11 cellular contexts compared by ENCODE assay signal in genomic region chr2:66445076-66445724, GRCh38. TPM values are rescaled to one million over a fixed set of nuclear protein-coding genes. Genes with fewer than 3 reads are reported as not detected.
DNase-seq lines count a peak whose midpoint lies in the region; ATAC-seq and TF ChIP-seq lines count a peak whose summit lies in the region.
"Had no signal": no experiment of that assay in that cellular context is flagged by ENCODE, and none has a peak within 500 bp of the region (broad histone marks: within the 10 kb centered on the region; RNA-seq: fewer than 3 reads in every experiment).

No MANE protein-coding gene starts in this region.

- H3K9ac ChIP-seq in endocrine pancreas (ENCODE audit: control insufficient read depth, insufficient read depth, low read length): peak overlapping the region; percentile 70
- no peak overlapping the region for H3K9ac ChIP-seq in SK-N-SH

- H4K20me1 ChIP-seq in SK-N-SH (ENCODE audit: insufficient read depth): no peaks in the 10 kb centered on the region; the same call in 1 of the 2 replicates

- no peak for ATAC-seq in stimulated activated naive B cell treated with anti-CD40 and anti-IgM and Interleukin-4, amounts not matched to agents 10 μg/mL and 1 μg/mL and 100 μg/mL, for 72 hours (replicated peaks)
- ATAC-seq in HG03175 (IDR thresholded peaks at IDR 0.05; ENCODE audit: unreplicated experiment): no peak
- ATAC-seq: stimulated activated effector memory CD8-positive, alpha-beta T cell treated with anti-CD3 and anti-CD28 coated beads, Interleukin-12 subunit alpha, Interleukin-12 subunit beta, amount 100 ng/mL, for 72 hours had no signal

- no peak for TF ChIP-seq EP300 in SK-N-SH (IDR thresholded peaks at IDR 0.05; ENCODE audit: borderline replicate concordance in 1 of 2, low read depth in 1 of 2, low read length in 1 of 2)

- BruUV-seq in Caco-2 (replicated peaks; lab: Mats Ljungman, UMichigan): no TSS peak

- DNase-seq in HCEC 1CT: peak; percentile 70
- DNase-seq in left kidney (ENCODE audit: low read depth, low spot score): peak; percentile 86
- DNase-seq in stimulated activated naive B cell treated with anti-CD40 and anti-IgM and Interleukin-4, amounts not matched to agents 10 μg/mL and 1 μg/mL and 100 μg/mL, for 72 hours: no peak
- no peak for DNase-seq in activated gamma-delta T cell treated with Interleukin-2 at 50 U/mL for 16 hours
- no peak for DNase-seq in Caco-2
- DNase-seq in SK-N-SH: no peak
- DNase-seq: DMS79, NCI-H1930 had no signal

- H3K27me3 Mint-ChIP-seq in stimulated activated naive B cell treated with anti-CD40 and anti-IgM and Interleukin-4, amounts not matched to agents 10 μg/mL and 1 μg/mL and 100 μg/mL, for 72 hours: peaks cover 43 to 70% of the 10 kb centered on the region in 2 donors
- no peaks in the 10 kb centered on the region for H3K27me3 Mint-ChIP-seq in Caco-2 (ENCODE audit: insufficient read depth, unreplicated experiment)

- H3F3A ChIP-seq in SK-N-SH (replicated peaks; ENCODE audit: insufficient read depth): peaks cover 8% of the 10 kb centered on the region

- H3K4me1 Mint-ChIP-seq in stimulated activated naive B cell treated with anti-CD40 and anti-IgM and Interleukin-4, amounts not matched to agents 10 μg/mL and 1 μg/mL and 100 μg/mL, for 72 hours: peaks cover 5 to 24% of the 10 kb centered on the region in 2 donors
- H3K4me1 Mint-ChIP-seq in Caco-2 (ENCODE audit: low read depth, unreplicated experiment): no peaks in the 10 kb centered on the region
- H3K4me1 Mint-ChIP-seq: stimulated activated effector memory CD8-positive, alpha-beta T cell treated with anti-CD3 and anti-CD28 coated beads, Interleukin-12 subunit alpha, Interleukin-12 subunit beta, amount 100 ng/mL, for 72 hours had no signal

- POLR2A ChIA-PET in Caco-2 (lab: Charles Lee): no interaction called here
- POLR2A ChIA-PET in SK-N-SH (lab: Yijun Ruan, JAX): no interaction called here

- no peak overlapping the region for H3K27ac ChIP-seq in SK-N-SH (ENCODE audit: low read depth in 2 of 2, low read length in 1 of 2)

- H3K4me3 ChIP-seq in endocrine pancreas (ENCODE audit: control insufficient read depth, insufficient read depth, low read length) (peak overlapping the region; percentile 73), Caco-2 (ENCODE audit: low read depth, low read length) (no peak overlapping the region), SK-N-SH (ENCODE audit: low read depth in 2 of 2, low read length in 1 of 2) (no peak overlapping the region)

- intact Hi-C loops in Caco-2 (cut with micrococcal nuclease; ENCODE audit: unreplicated experiment): no loop called here

- H3K36me3 ChIP-seq in endocrine pancreas (ENCODE audit: control insufficient read depth, insufficient read depth, low read length) (no peaks in the 10 kb centered on the region), Caco-2 (ENCODE audit: control insufficient read depth, insufficient read depth, low read length) (no peaks in the 10 kb centered on the region), SK-N-SH (replicated peaks in 1 of 2; ENCODE audit: control insufficient read depth in 1 of 2, insufficient read depth in 2 of 2, low read length in 1 of 2) (peaks cover 68 to 93% of the 10 kb centered on the region in 2 experiments)

- peak overlapping the region; percentile 10 to 57 for H3K4me3 Mint-ChIP-seq in stimulated activated naive B cell treated with anti-CD40 and anti-IgM and Interleukin-4, amounts not matched to agents 10 μg/mL and 1 μg/mL and 100 μg/mL, for 72 hours
- H3K4me3 Mint-ChIP-seq in Caco-2 (ENCODE audit: unreplicated experiment): no peak overlapping the region
- H3K4me3 Mint-ChIP-seq: stimulated activated effector memory CD8-positive, alpha-beta T cell treated with anti-CD3 and anti-CD28 coated beads, Interleukin-12 subunit alpha, Interleukin-12 subunit beta, amount 100 ng/mL, for 72 hours had no signal

- H3K79me2 ChIP-seq in SK-N-SH (ENCODE audit: insufficient read depth): peaks cover 43% of the 10 kb centered on the region

- H3K4me1 ChIP-seq in endocrine pancreas (ENCODE audit: control insufficient read depth, insufficient read depth, low read length) (peaks cover 14% of the 10 kb centered on the region), Caco-2 (no peaks in the 10 kb centered on the region), SK-N-SH (ENCODE audit: control insufficient read depth in 1 of 2, insufficient read depth in 2 of 2, low read depth in 1 of 2, low read length in 1 of 2) (peaks cover 3 to 11% of the 10 kb centered on the region in 2 experiments; a peak in 2 of 4 replicates)

- H3K9me3 Mint-ChIP-seq in stimulated activated naive B cell treated with anti-CD40 and anti-IgM and Interleukin-4, amounts not matched to agents 10 μg/mL and 1 μg/mL and 100 μg/mL, for 72 hours: no peaks in the 10 kb centered on the region
- H3K9me3 Mint-ChIP-seq in Caco-2 (ENCODE audit: unreplicated experiment): no peaks in the 10 kb centered on the region

- WGBS in SK-N-SH (ENCODE audit: low lambda C conversion rate): 96% methylated on average over 31 of the region's 43 CpGs

- H3K9me2 ChIP-seq in SK-N-SH: no peaks in the 10 kb centered on the region

- no peaks in the 10 kb centered on the region for H3K36me3 Mint-ChIP-seq in stimulated activated naive B cell treated with anti-CD40 and anti-IgM and Interleukin-4, amounts not matched to agents 10 μg/mL and 1 μg/mL and 100 μg/mL, for 72 hours
- no peaks in the 10 kb centered on the region for H3K36me3 Mint-ChIP-seq in Caco-2 (ENCODE audit: insufficient read depth, unreplicated experiment)
- H3K36me3 Mint-ChIP-seq: stimulated activated effector memory CD8-positive, alpha-beta T cell treated with anti-CD3 and anti-CD28 coated beads, Interleukin-12 subunit alpha, Interleukin-12 subunit beta, amount 100 ng/mL, for 72 hours had no signal

- no peak for TF ChIP-seq RAD21 in SK-N-SH (IDR thresholded peaks at IDR 0.05; ENCODE audit: low read length)

- H2AFZ ChIP-seq in SK-N-SH (ENCODE audit: low read depth): no peak overlapping the region

- H3K9me3 ChIP-seq in endocrine pancreas (ENCODE audit: control insufficient read depth, low read length) (no peaks in the 10 kb centered on the region), Caco-2 (no peaks in the 10 kb centered on the region), SK-N-SH (no peaks in the 10 kb centered on the region)

- H3K4me2 ChIP-seq in SK-N-SH: no peak overlapping the region

- TF ChIP-seq CTCF in Caco-2 (IDR thresholded peaks at IDR 0.05; ENCODE audit: insufficient read depth in 1 of 2, low read depth in 1 of 2, low read length in 1 of 2, severe bottlenecking in 1 of 2, unreplicated experiment in 1 of 2) (no peak), SK-N-SH (IDR thresholded peaks at IDR 0.05) (no peak)

- CTCF ChIA-PET in Caco-2 (lab: Charles Lee): no interaction called here
- CTCF ChIA-PET in SK-N-SH (lab: Yijun Ruan, JAX): interaction anchor here (0.6 to 1.1 kb wide), 2 partner anchors 26 to 109 kb away, joined by 3 read pairs; no protein-coding TSS in a partner anchor

- H3K27ac Mint-ChIP-seq in stimulated activated naive B cell treated with anti-CD40 and anti-IgM and Interleukin-4, amounts not matched to agents 10 μg/mL and 1 μg/mL and 100 μg/mL, for 72 hours: peak overlapping the region; percentile 14
- no peak overlapping the region for H3K27ac Mint-ChIP-seq in Caco-2 (ENCODE audit: unreplicated experiment)
- H3K27ac Mint-ChIP-seq: stimulated activated effector memory CD8-positive, alpha-beta T cell treated with anti-CD3 and anti-CD28 coated beads, Interleukin-12 subunit alpha, Interleukin-12 subunit beta, amount 100 ng/mL, for 72 hours had no signal

- H3K27me3 ChIP-seq in endocrine pancreas (ENCODE audit: control insufficient read depth, insufficient read depth, low read length) (no peaks in the 10 kb centered on the region), Caco-2 (replicated peaks; ENCODE audit: control insufficient read depth, insufficient read depth, low read length) (no peaks in the 10 kb centered on the region), SK-N-SH (ENCODE audit: insufficient read depth) (no peaks in the 10 kb centered on the region)

TF ChIP-seq in SK-N-SH, 30 proteins besides CTCF, POLR2A, EP300 and RAD21 (continues in another document):
- TF ChIP-seq GABPA (IDR thresholded peaks at IDR 0.05; ENCODE audit: low read depth) (no peak), RXRA (IDR thresholded peaks at IDR 0.05; ENCODE audit: borderline replicate concordance, low read depth) (no peak), GATA2 (CRISPR knock-in tag; IDR thresholded peaks at IDR 0.05) (no peak), CHD2 (IDR thresholded peaks at IDR 0.05; ENCODE audit: low read length, partially characterized antibody) (no peak), POLR2AphosphoS5 (IDR thresholded peaks at IDR 0.05; ENCODE audit: low read depth, low read length) (no peak)
- TF ChIP-seq, protein P1, sequence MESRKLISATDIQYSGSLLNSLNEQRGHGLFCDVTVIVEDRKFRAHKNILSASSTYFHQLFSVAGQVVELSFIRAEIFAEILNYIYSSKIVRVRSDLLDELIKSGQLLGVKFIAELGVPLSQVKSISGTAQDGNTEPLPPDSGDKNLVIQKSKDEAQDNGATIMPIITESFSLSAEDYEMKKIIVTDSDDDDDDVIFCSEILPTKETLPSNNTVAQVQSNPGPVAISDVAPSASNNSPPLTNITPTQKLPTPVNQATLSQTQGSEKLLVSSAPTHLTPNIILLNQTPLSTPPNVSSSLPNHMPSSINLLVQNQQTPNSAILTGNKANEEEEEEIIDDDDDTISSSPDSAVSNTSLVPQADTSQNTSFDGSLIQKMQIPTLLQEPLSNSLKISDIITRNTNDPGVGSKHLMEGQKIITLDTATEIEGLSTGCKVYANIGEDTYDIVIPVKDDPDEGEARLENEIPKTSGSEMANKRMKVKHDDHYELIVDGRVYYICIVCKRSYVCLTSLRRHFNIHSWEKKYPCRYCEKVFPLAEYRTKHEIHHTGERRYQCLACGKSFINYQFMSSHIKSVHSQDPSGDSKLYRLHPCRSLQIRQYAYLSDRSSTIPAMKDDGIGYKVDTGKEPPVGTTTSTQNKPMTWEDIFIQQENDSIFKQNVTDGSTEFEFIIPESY (IDR thresholded peaks at IDR 0.05; ENCODE audit: borderline replicate concordance, low read depth): no peak

RNA-seq across cellular contexts. Expression of gene MEIS1, which starts 10.3 kb away (rescaled TPM):
- 7.4 and 10.5 TPM in 2 replicates for total RNA-seq in Caco-2 (2022)
- polyA plus RNA-seq in SK-N-SH (2012; rRNA removed): 16.9 and 21.8 TPM in 2 replicates
- 10.7 and 11.9 TPM in 2 replicates for polyA plus RNA-seq in SK-N-SH (2012; cell fraction: cytosol; rRNA removed)
- polyA plus RNA-seq in SK-N-SH (2012; cell fraction: nucleus; rRNA removed): 30.1 and 60.1 TPM in 2 replicates

Comparison
In these comparisons a context has a peak if more than half of its experiments do, and no peak if none do; other contexts are left out.
1. DNase-seq: peak in HCEC 1CT (single experiment) and left kidney (single experiment); none in stimulated activated naive B cell treated with anti-CD40 and anti-IgM and Interleukin-4, amounts not matched to agents 10 μg/mL and 1 μg/mL and 100 μg/mL, for 72 hours (single experiment), activated gamma-delta T cell treated with Interleukin-2 at 50 U/mL for 16 hours (single experiment), Caco-2 (0 of 2) and SK-N-SH (single experiment).